In the genomic region with DNA sequence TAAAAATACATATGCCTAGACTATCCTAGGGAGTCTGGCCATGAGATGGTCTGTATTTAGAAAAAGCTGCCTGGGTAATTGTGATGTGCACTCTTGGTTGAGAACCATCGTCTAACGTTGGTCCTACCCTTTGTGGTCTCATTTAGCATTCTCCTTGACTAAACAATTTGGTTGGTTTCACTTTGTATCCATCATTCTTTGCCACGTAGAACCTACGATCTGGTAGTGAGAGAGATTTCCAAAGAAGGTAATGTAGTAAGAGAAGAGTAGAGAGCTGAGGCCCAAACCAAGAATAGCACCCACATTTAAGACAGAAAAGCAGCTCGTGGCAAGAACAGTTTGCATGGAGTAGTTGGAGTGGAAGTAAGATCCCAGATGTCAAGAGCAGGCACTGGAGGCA, we compare ENCODE assay signal across 13 cellular contexts.
"Had no signal": no experiment of that assay in that cellular context is flagged by ENCODE, and none has a peak within 500 bp of the region (broad histone marks: within the 10 kb centered on the region; RNA-seq: fewer than 3 reads in every experiment).

No MANE protein-coding gene starts in this region.

- H3K9me3 ChIP-seq: gastrocnemius medialis, heart right ventricle, thyroid gland had no signal

- H3K36me3 Mint-ChIP-seq: activated naive CD8-positive, alpha-beta T cell; natural killer cell had no signal

- H3K4me3 Mint-ChIP-seq: activated CD4-positive, alpha-beta memory T cell treated with anti-CD3 and anti-CD28 coated beads, Interleukin-2, amount 10 ng/mL, durations not matched to agents 7 days and 5 days; activated naive CD8-positive, alpha-beta T cell; natural killer cell had no signal

- H3K27me3 ChIP-seq: gastrocnemius medialis, heart right ventricle, thyroid gland had no signal

- H3K4me1 ChIP-seq: gastrocnemius medialis, heart right ventricle, thyroid gland had no signal

- DNase-seq: activated CD4-positive, alpha-beta memory T cell treated with anti-CD3 and anti-CD28 coated beads, Interleukin-2, amount 10 ng/mL, durations not matched to agents 7 days and 5 days; activated CD4-positive, CD25-positive, alpha-beta regulatory T cell; activated effector memory CD4-positive, alpha-beta T cell treated with anti-CD3 and anti-CD28 coated beads, Interleukin-2, amount 50 U/mL, for 16 hours; anterior cingulate cortex; gastrocnemius medialis; heart right ventricle; natural killer cell; right cardiac atrium; small intestine; SW 1271; thyroid gland had no signal

- ATAC-seq: gastrocnemius medialis, heart right ventricle, natural killer cell, right cardiac atrium had no signal

- H3K9me3 Mint-ChIP-seq: natural killer cell had no signal

- H3K27me3 Mint-ChIP-seq: activated naive CD8-positive, alpha-beta T cell; progenitor cell of endocrine pancreas had no signal

- H3K36me3 ChIP-seq: gastrocnemius medialis, heart right ventricle, thyroid gland had no signal

- H3K4me3 ChIP-seq: gastrocnemius medialis, heart right ventricle, thyroid gland had no signal

- H3K27ac Mint-ChIP-seq: activated CD4-positive, alpha-beta memory T cell treated with anti-CD3 and anti-CD28 coated beads, Interleukin-2, amount 10 ng/mL, durations not matched to agents 7 days and 5 days; activated naive CD8-positive, alpha-beta T cell; natural killer cell; progenitor cell of endocrine pancreas had no signal

- H3K27ac ChIP-seq: gastrocnemius medialis, heart right ventricle, thyroid gland had no signal
